ENCODE assay signal across 11 cellular contexts in the genomic region with DNA sequence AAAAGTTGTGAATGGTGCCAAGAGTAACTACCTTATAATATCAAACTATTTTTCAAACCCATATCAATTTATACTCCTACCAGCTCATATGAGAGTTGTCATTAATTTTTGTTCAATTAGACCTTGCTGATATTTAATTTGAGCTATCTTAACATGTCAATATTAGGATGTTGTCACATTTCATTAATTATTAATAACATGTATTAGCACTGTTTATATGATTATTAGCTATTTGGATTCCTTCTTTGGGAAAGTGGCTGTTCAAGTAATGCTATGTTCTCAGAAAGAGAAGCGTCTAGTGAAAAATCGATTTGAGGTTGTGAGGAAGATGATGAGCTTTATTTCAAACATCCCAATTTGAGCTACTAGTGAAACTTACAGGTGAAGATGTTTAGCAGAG.
"Had no signal": no experiment of that assay in that cellular context is flagged by ENCODE, and none has a peak within 500 bp of the region (broad histone marks: within the 10 kb centered on the region; RNA-seq: fewer than 3 reads in every experiment).

No MANE protein-coding gene starts in this region.

- DNase-seq: GM23248, GOT3, H7, H9, HCEC 1CT, HFFc6 had no signal

- H3K36me3 ChIP-seq: HAP-1 had no signal

- FAIRE-seq: H1, H54 had no signal

- H3K9ac ChIP-seq: GM23248 had no signal

- H3K4me2 ChIP-seq: GM23338 had no signal

- ATAC-seq: GM23338, HCT116 had no signal

- H3K4me1 ChIP-seq: HAP-1 had no signal

- H3K27ac ChIP-seq: GM23248 had no signal

- H3K9me3 ChIP-seq: HAP-1 had no signal

- H3K4me3 ChIP-seq: GM23248, GM23338, HAP-1 had no signal

- H2AFZ ChIP-seq: GM23248, GM23338 had no signal
